29 cellular contexts compared by ENCODE assay signal in the genomic region with DNA sequence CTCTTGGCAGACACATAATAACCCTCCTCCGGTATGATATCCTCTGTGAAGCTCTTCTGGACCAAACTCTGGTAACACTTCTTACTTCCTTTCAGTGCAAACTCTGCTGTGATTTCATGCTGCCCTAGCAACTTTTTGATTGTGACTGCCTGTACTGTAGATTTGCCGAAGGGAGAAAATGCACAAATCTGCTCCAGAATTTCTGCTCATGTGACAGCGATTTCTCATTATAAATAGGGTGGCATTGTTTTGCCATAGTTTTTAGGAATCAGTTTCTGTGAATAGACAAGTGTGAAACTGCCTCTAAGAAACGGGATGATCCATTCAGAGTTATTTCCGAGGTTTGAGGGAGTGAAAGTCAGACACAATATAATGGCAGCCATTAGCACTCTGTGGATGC.
"Had no signal": no experiment of that assay in that cellular context is flagged by ENCODE, and none has a peak within 500 bp of the region (broad histone marks: within the 10 kb centered on the region; RNA-seq: fewer than 3 reads in every experiment).

No MANE protein-coding gene starts in this region.

- H3K27me3 Mint-ChIP-seq: activated CD4-positive, alpha-beta memory T cell treated with anti-CD3 and anti-CD28 coated beads, Interleukin-2, amount 10 ng/mL, durations not matched to agents 7 days and 5 days; activated CD4-positive, alpha-beta T cell treated with anti-CD3 and anti-CD28 coated beads, Interleukin-2, amount 10 ng/mL, durations not matched to agents 24 days and 14 days; activated T-helper 17 cell treated with anti-CD3 and anti-CD28 coated beads, Interleukin-2, amount 50 U/mL, for 72 hours; effector memory CD8-positive, alpha-beta T cell; memory B cell; naive thymus-derived CD8-positive, alpha-beta T cell; stimulated activated memory B cell treated with anti-CD40 and anti-IgM and Interleukin-4, amounts not matched to agents 10 μg/mL and 1 μg/mL and 100 μg/mL, for 72 hours; stimulated activated naive CD8-positive, alpha-beta T cell treated with anti-CD3 and anti-CD28 coated beads, Interleukin-15, amount 100 ng/mL, for 72 hours had no signal

- FAIRE-seq: astrocyte, small intestine had no signal

- H3K9me3 ChIP-seq: heart left ventricle, neutrophil, sigmoid colon, suprapubic skin, tibial nerve had no signal

- H3K27ac ChIP-seq: brain microvascular endothelial cell, coronary artery, heart left ventricle, neutrophil, sigmoid colon, suprapubic skin, tibial nerve had no signal

- H3K9me3 Mint-ChIP-seq: activated CD4-positive, alpha-beta T cell treated with anti-CD3 and anti-CD28 coated beads, Interleukin-2, amount 10 ng/mL, durations not matched to agents 24 days and 14 days; memory B cell; T-helper 1 cell treated with Interleukin-12 subunit alpha and Interleukin-12 subunit beta and Interleukin-4 antibody, amounts not matched to agents 30 μg/mL and 1 μg/mL, for 36 hours had no signal

- DNase-seq: activated CD4-positive, alpha-beta memory T cell treated with anti-CD3 and anti-CD28 coated beads, Interleukin-2, amount 10 ng/mL, durations not matched to agents 7 days and 5 days; activated CD4-positive, alpha-beta T cell treated with anti-CD3 and anti-CD28 coated beads, Interleukin-2, amount 10 ng/mL, durations not matched to agents 24 days and 14 days; activated CD4-positive, CD25-positive, alpha-beta regulatory T cell treated with anti-CD3 and anti-CD28 coated beads, Interleukin-2, amount 50 U/mL, for 72 hours; activated gamma-delta T cell treated with Interleukin-2 at 50 U/mL for 16 hours; activated naive CD4-positive, alpha-beta T cell treated with anti-CD3 and anti-CD28 coated beads, Interleukin-2, amount 50 U/mL, for 16 hours; activated T-cell treated with anti-CD3 and anti-CD28 coated beads, Interleukin-2, amount 50 U/mL, for 4 hours; amniotic stem cell; brain microvascular endothelial cell; effector memory CD8-positive, alpha-beta T cell; heart left ventricle; immature natural killer cell; naive thymus-derived CD8-positive, alpha-beta T cell; sigmoid colon; small intestine; stimulated activated CD4-positive, alpha-beta T cell treated with anti-CD3 and anti-CD28 coated beads, Interleukin-1b, Interleukin-23, amount 100 ng/mL, for 48 hours; stimulated activated CD4-positive, alpha-beta T cell treated with anti-CD3 and anti-CD28 coated beads, Interleukin-4, amount 100 ng/mL, for 4 hours; stimulated activated CD8-positive, alpha-beta memory T cell treated with anti-CD3 and anti-CD28 coated beads, Interleukin-4, amount 100 ng/mL, for 48 hours; stimulated activated naive CD8-positive, alpha-beta T cell treated with anti-CD3 and anti-CD28 coated beads, Interleukin-15, amount 100 ng/mL, for 72 hours; T1000 had no signal

- H3K4me3 Mint-ChIP-seq: activated CD4-positive, alpha-beta memory T cell treated with anti-CD3 and anti-CD28 coated beads, Interleukin-2, amount 10 ng/mL, durations not matched to agents 7 days and 5 days; activated CD4-positive, alpha-beta T cell treated with anti-CD3 and anti-CD28 coated beads, Interleukin-2, amount 10 ng/mL, durations not matched to agents 24 days and 14 days; activated T-cell treated with anti-CD3 and anti-CD28 coated beads, Interleukin-2, amount 50 U/mL, for 4 hours; activated T-helper 17 cell treated with anti-CD3 and anti-CD28 coated beads, Interleukin-2, amount 50 U/mL, for 72 hours; effector memory CD8-positive, alpha-beta T cell; immature natural killer cell; memory B cell; naive thymus-derived CD8-positive, alpha-beta T cell; stimulated activated memory B cell treated with anti-CD40 and anti-IgM and Interleukin-4, amounts not matched to agents 10 μg/mL and 1 μg/mL and 100 μg/mL, for 72 hours; stimulated activated naive CD8-positive, alpha-beta T cell treated with anti-CD3 and anti-CD28 coated beads, Interleukin-15, amount 100 ng/mL, for 72 hours; T-helper 1 cell treated with Interleukin-12 subunit alpha and Interleukin-12 subunit beta and Interleukin-4 antibody, amounts not matched to agents 30 μg/mL and 1 μg/mL, for 36 hours had no signal

- H3K27ac Mint-ChIP-seq: activated CD4-positive, alpha-beta memory T cell treated with anti-CD3 and anti-CD28 coated beads, Interleukin-2, amount 10 ng/mL, durations not matched to agents 7 days and 5 days; activated CD4-positive, alpha-beta T cell treated with anti-CD3 and anti-CD28 coated beads, Interleukin-2, amount 10 ng/mL, durations not matched to agents 24 days and 14 days; activated T-helper 17 cell treated with anti-CD3 and anti-CD28 coated beads, Interleukin-2, amount 50 U/mL, for 72 hours; effector memory CD8-positive, alpha-beta T cell; immature natural killer cell; memory B cell; naive thymus-derived CD8-positive, alpha-beta T cell; progenitor cell of endocrine pancreas; stimulated activated memory B cell treated with anti-CD40 and anti-IgM and Interleukin-4, amounts not matched to agents 10 μg/mL and 1 μg/mL and 100 μg/mL, for 72 hours; stimulated activated naive CD8-positive, alpha-beta T cell treated with anti-CD3 and anti-CD28 coated beads, Interleukin-15, amount 100 ng/mL, for 72 hours; T-helper 1 cell treated with Interleukin-12 subunit alpha and Interleukin-12 subunit beta and Interleukin-4 antibody, amounts not matched to agents 30 μg/mL and 1 μg/mL, for 36 hours had no signal

- H3K4me3 ChIP-seq: coronary artery, heart left ventricle, sigmoid colon, suprapubic skin, tibial nerve had no signal

- H3K4me1 Mint-ChIP-seq: activated CD4-positive, alpha-beta memory T cell treated with anti-CD3 and anti-CD28 coated beads, Interleukin-2, amount 10 ng/mL, durations not matched to agents 7 days and 5 days; activated CD4-positive, alpha-beta T cell treated with anti-CD3 and anti-CD28 coated beads, Interleukin-2, amount 10 ng/mL, durations not matched to agents 24 days and 14 days; activated T-helper 17 cell treated with anti-CD3 and anti-CD28 coated beads, Interleukin-2, amount 50 U/mL, for 72 hours; immature natural killer cell; memory B cell; naive thymus-derived CD8-positive, alpha-beta T cell; stimulated activated memory B cell treated with anti-CD40 and anti-IgM and Interleukin-4, amounts not matched to agents 10 μg/mL and 1 μg/mL and 100 μg/mL, for 72 hours; stimulated activated naive CD8-positive, alpha-beta T cell treated with anti-CD3 and anti-CD28 coated beads, Interleukin-15, amount 100 ng/mL, for 72 hours had no signal

- H3K36me3 ChIP-seq: brain microvascular endothelial cell, heart left ventricle, neutrophil, sigmoid colon, suprapubic skin, tibial nerve had no signal

- H3K36me3 Mint-ChIP-seq: immature natural killer cell; memory B cell; naive thymus-derived CD8-positive, alpha-beta T cell; stimulated activated memory B cell treated with anti-CD40 and anti-IgM and Interleukin-4, amounts not matched to agents 10 μg/mL and 1 μg/mL and 100 μg/mL, for 72 hours had no signal

- H3K4me1 ChIP-seq: suprapubic skin had no signal

- H3K27me3 ChIP-seq: brain microvascular endothelial cell, heart left ventricle, neutrophil, sigmoid colon, suprapubic skin, tibial nerve had no signal
